ENCODE assay signal across 8 cellular contexts in the genomic region with DNA sequence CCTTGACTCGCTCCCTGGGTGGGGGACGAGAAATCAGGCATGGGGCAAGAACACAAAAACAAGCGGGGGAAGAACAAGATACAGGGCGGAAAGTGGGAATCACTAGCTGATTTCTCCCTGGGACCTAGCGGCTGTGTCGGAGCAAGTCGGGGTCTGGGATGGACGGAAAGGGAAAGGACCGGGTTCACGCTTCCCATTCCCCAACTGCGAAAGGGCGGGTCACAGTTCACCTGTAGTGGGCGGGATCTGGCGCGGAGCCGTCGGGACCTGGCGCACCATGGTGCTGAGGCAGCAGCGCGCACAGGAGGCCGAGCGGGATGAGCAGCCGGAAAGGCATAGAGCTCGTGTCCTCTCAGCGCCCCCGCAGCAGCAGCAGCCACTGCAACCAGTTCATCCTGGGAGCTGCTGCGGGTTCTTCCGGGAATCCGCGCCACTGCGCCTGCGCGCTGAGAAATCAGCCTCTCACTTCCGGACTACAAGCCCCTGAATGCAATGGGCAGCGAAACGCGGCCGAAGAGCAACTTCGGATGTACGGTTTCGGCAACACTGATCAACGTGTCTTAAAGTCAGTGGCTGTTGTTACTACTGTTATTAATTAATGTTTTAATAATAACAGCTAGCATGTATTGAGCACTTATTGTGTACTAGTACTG. TPM values are rescaled to one million over a fixed set of nuclear protein-coding genes. Genes with fewer than 3 reads are reported as not detected.
DNase-seq lines count a peak whose midpoint lies in the region; ATAC-seq and TF ChIP-seq lines count a peak whose summit lies in the region.

Gene EDEM2 (minus strand): TSS at position 415 of the 653 bp plus-strand sequence. CDS start 78 bp downstream, at position 337.

- H3K27ac ChIP-seq in RWPE1: peak within 1 kb of the TSS; percentile 80
- peak within 1 kb of the TSS; percentile 35 for H3K27ac ChIP-seq in fibroblast of lung (ENCODE audit: insufficient read depth, low read length)
- peak within 1 kb of the TSS; percentile 75 for H3K27ac ChIP-seq in naive thymus-derived CD4-positive, alpha-beta T cell (ENCODE audit: low read depth, low read length)

- H3K4me1 Mint-ChIP-seq in naive thymus-derived CD4-positive, alpha-beta T cell: peaks cover 19 to 50% (median 35%) of the 10 kb centered on the region in 7 donors
- H3K4me1 Mint-ChIP-seq in stimulated activated memory B cell treated with anti-CD40 and anti-IgM and Interleukin-4, amounts not matched to agents 10 μg/mL and 1 μg/mL and 100 μg/mL, for 72 hours: peaks cover 43% of the 10 kb centered on the region

- H3K9me3 Mint-ChIP-seq in naive thymus-derived CD4-positive, alpha-beta T cell: no peaks in the 10 kb centered on the region
- no peaks in the 10 kb centered on the region for H3K9me3 Mint-ChIP-seq in stimulated activated memory B cell treated with anti-CD40 and anti-IgM and Interleukin-4, amounts not matched to agents 10 μg/mL and 1 μg/mL and 100 μg/mL, for 72 hours

- H3K27me3 Mint-ChIP-seq in naive thymus-derived CD4-positive, alpha-beta T cell: peaks cover 0 to 6% (median 0%) of the 10 kb centered on the region in 5 donors
- no peaks in the 10 kb centered on the region for H3K27me3 Mint-ChIP-seq in stimulated activated memory B cell treated with anti-CD40 and anti-IgM and Interleukin-4, amounts not matched to agents 10 μg/mL and 1 μg/mL and 100 μg/mL, for 72 hours

- ATAC-seq in naive thymus-derived CD4-positive, alpha-beta T cell: peak; percentile 88
- peak; percentile 91 for ATAC-seq in stimulated activated memory B cell treated with anti-CD40 and anti-IgM and Interleukin-4, amounts not matched to agents 10 μg/mL and 1 μg/mL and 100 μg/mL, for 72 hours

- H3K4me1 ChIP-seq in fibroblast of lung (ENCODE audit: control insufficient read depth, extremely low read depth, insufficient read depth, low read length): peaks cover 7% of the 10 kb centered on the region
- peaks cover 12 to 14% of the 10 kb centered on the region in 2 donors for H3K4me1 ChIP-seq in naive thymus-derived CD4-positive, alpha-beta T cell (ENCODE audit: control insufficient read depth in 2 of 2, insufficient read depth in 2 of 2, low read length in 2 of 2)

- CTCF ChIA-PET in RWPE1 (lab: Yijun Ruan, JAX): interaction anchor here (0.6 to 4.0 kb wide), 10 partner anchors 15 to 300 kb away, joined by 3 to 59 read pairs (median 4); no protein-coding TSS in a partner anchor
- CTCF ChIA-PET in naive thymus-derived CD4-positive, alpha-beta T cell (lab: Charles Lee): interaction anchor here (0.6 to 1.3 kb wide), 5 partner anchors 34 to 159 kb away, joined by 3 to 5 read pairs (median 4); no protein-coding TSS in a partner anchor

- H3K27ac Mint-ChIP-seq in naive thymus-derived CD4-positive, alpha-beta T cell: peak within 1 kb of the TSS; percentile 82 to 96 (median 93)
- H3K27ac Mint-ChIP-seq in stimulated activated memory B cell treated with anti-CD40 and anti-IgM and Interleukin-4, amounts not matched to agents 10 μg/mL and 1 μg/mL and 100 μg/mL, for 72 hours: peak within 1 kb of the TSS; percentile 97

- intact Hi-C loops in naive thymus-derived CD4-positive, alpha-beta T cell (cut with micrococcal nuclease): loop anchor here (1.0 to 5.0 kb wide), 12 partner anchors 51 to 844 kb away; partner anchors contain the start of genes NCOA6 (in 2 of the 2), TRPC4AP (in 2 of the 2), ACSS2 (in 1 of the 2) and AHCY (in 1 of the 2)

- POLR2A ChIA-PET in RWPE1 (lab: Yijun Ruan, JAX; ENCODE audit: low non-redundant PET): interaction anchor here (0.6 to 1.5 kb wide), 10 partner anchors 20 to 273 kb away, joined by 3 to 4 read pairs (median 4); no protein-coding TSS in a partner anchor
- POLR2A ChIA-PET in naive thymus-derived CD4-positive, alpha-beta T cell (lab: Charles Lee): interaction anchor here (0.6 to 1.9 kb wide), 9 partner anchors 15 to 1035 kb away, joined by 3 to 10 read pairs (median 3); partner anchors contain the start of genes EIF2S2, MMP24OS and TRPC4AP

- H3K36me3 Mint-ChIP-seq in naive thymus-derived CD4-positive, alpha-beta T cell: peaks cover 0 to 11% (median 4%) of the 10 kb centered on the region in 5 donors
- peaks cover 14% of the 10 kb centered on the region for H3K36me3 Mint-ChIP-seq in stimulated activated memory B cell treated with anti-CD40 and anti-IgM and Interleukin-4, amounts not matched to agents 10 μg/mL and 1 μg/mL and 100 μg/mL, for 72 hours

- H3K4me3 Mint-ChIP-seq in naive thymus-derived CD4-positive, alpha-beta T cell: peak within 1 kb of the TSS; percentile 90 to 99 (median 96)
- peak within 1 kb of the TSS; percentile 91 for H3K4me3 Mint-ChIP-seq in stimulated activated memory B cell treated with anti-CD40 and anti-IgM and Interleukin-4, amounts not matched to agents 10 μg/mL and 1 μg/mL and 100 μg/mL, for 72 hours

- no peaks in the 10 kb centered on the region for H3K9me3 ChIP-seq in fibroblast of lung (ENCODE audit: control insufficient read depth, insufficient read depth, low read depth, low read length)
- H3K9me3 ChIP-seq in naive thymus-derived CD4-positive, alpha-beta T cell (ENCODE audit: control insufficient read depth in 2 of 3, low read length in 3 of 3): no peaks in the 10 kb centered on the region

- H3K36me3 ChIP-seq in fibroblast of lung (ENCODE audit: control insufficient read depth, insufficient read depth, low read length): no peaks in the 10 kb centered on the region
- H3K36me3 ChIP-seq in naive thymus-derived CD4-positive, alpha-beta T cell (ENCODE audit: control insufficient read depth in 2 of 3, insufficient read depth in 3 of 3, low read length in 3 of 3): peaks cover 0 to 20% (median 4%) of the 10 kb centered on the region in 3 experiments

- DNase-seq in DMS79 treated with DMSO at 0.1 percent for 48 hours (lab: John Stamatoyannopoulos, UW) (peak; percentile 81), GOT3 (lab: John Stamatoyannopoulos, UW) (peak; percentile 94), LoVo (ENCODE audit: low spot score) (peak; percentile 94), RWPE1 (ENCODE audit: low spot score) (peak; percentile 99), fibroblast of lung (ENCODE audit: low read depth in 2 of 2) (peak; percentile 94 to 96)
- DNase-seq in activated T-helper 1 cell treated with anti-CD3 and anti-CD28 coated beads, Interleukin-2, amount 50 U/mL, for 16 hours (ENCODE audit: low read depth in 1 of 2, low spot score in 1 of 2): peak; percentile 83 to 90
- peak; percentile 87 to 94 (median 93) for DNase-seq in naive thymus-derived CD4-positive, alpha-beta T cell

- H4K20me1 ChIP-seq in fibroblast of lung (ENCODE audit: control insufficient read depth, extremely low read depth, insufficient read depth, low read length): no peaks in the 10 kb centered on the region

- peak within 1 kb of the TSS; percentile 91 for H2AFZ ChIP-seq in fibroblast of lung (ENCODE audit: low read length)

- 0 out of 2 replicates have a peak, but pooled peaks have one; percentile 5 for TF ChIP-seq CTCF in RWPE1 (conservative IDR thresholded peaks at IDR 0.05; ENCODE audit: low read depth)
- no peak for TF ChIP-seq CTCF in fibroblast of lung (conservative IDR thresholded peaks at IDR 0.05 in 1 of 2, IDR thresholded peaks at IDR 0.05 in 1 of 2; ENCODE audit: low read depth in 1 of 2, low read length in 2 of 2)

- peak within 1 kb of the TSS; percentile 58 to 99 (median 88) for H3K4me3 ChIP-seq in fibroblast of lung (replicated peaks in 1 of 4; ENCODE audit: control extremely low read depth in 1 of 4, insufficient read depth in 1 of 4, low read depth in 3 of 4, low read length in 4 of 4)
- H3K4me3 ChIP-seq in naive thymus-derived CD4-positive, alpha-beta T cell (ENCODE audit: low read length): peak within 1 kb of the TSS; percentile 88

- H3K27me3 ChIP-seq in fibroblast of lung (ENCODE audit: control insufficient read depth, insufficient read depth, low read length): no peaks in the 10 kb centered on the region
- no peaks in the 10 kb centered on the region for H3K27me3 ChIP-seq in naive thymus-derived CD4-positive, alpha-beta T cell (ENCODE audit: control insufficient read depth in 2 of 2, insufficient read depth in 2 of 2, low read length in 2 of 2)

- peak within 1 kb of the TSS; percentile 55 for H3K9ac ChIP-seq in fibroblast of lung (ENCODE audit: insufficient read depth, low read length)

- H3K79me2 ChIP-seq in fibroblast of lung (ENCODE audit: control insufficient read depth, insufficient read depth, low read length): peaks cover 2% of the 10 kb centered on the region

- H3K4me2 ChIP-seq in fibroblast of lung (ENCODE audit: extremely low read depth, insufficient read depth, low read length): peak within 1 kb of the TSS; percentile 94

RNA-seq across cellular contexts. Expression of gene EDEM2, which starts in this region (rescaled TPM):
- 61.4 and 99.4 TPM in 2 replicates for total RNA-seq in fibroblast of lung
- 23.8 and 25.3 TPM in 2 replicates for polyA plus RNA-seq in fibroblast of lung
- 27.2 and 29.1 TPM in 2 replicates for polyA plus RNA-seq in fibroblast of lung (2012)
- polyA minus RNA-seq in fibroblast of lung (ENCODE audit: low replicate concordance): 23.5 and 25.9 TPM in 2 replicates
- total RNA-seq in naive thymus-derived CD4-positive, alpha-beta T cell: 10 to 100 TPM; 15.4 to 30.9 (median 20.0) TPM
- 10 to 100 TPM; 27.3 to 38.4 TPM for polyA plus RNA-seq in naive thymus-derived CD4-positive, alpha-beta T cell

Comparison
In these comparisons a context has a peak if more than half of its experiments do, and no peak if none do; other contexts are left out.
1. Peak in every context shown above with its lines: DNase-seq, ATAC-seq, H3K4me3 ChIP-seq and H3K27ac ChIP-seq.